In the genomic region with DNA sequence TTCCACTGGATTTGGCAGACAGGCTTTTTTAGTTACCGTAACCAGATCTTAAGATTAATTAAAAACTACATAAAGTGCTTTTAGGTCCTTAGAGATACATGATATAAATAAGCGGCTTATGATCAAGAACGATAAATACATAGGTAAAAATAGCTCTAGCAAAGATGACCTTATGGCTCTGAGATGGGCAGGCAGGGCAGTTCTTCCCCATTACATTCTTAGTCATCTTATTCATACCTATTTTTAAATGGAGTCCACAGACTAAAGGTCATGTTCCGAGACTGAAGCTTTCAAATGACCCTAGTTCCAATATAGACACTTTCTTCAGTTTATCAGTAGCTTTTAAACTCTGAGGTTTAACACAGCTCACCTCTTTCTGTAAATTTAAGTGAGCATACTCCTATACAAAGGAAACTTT, we compare ENCODE assay signal across 8 cellular contexts. TPM values are rescaled to one million over a fixed set of nuclear protein-coding genes. Genes with fewer than 3 reads are reported as not detected.
DNase-seq lines count a peak whose midpoint lies in the region; ATAC-seq and TF ChIP-seq lines count a peak whose summit lies in the region.

No MANE protein-coding gene starts in this region.

- peak overlapping the region; percentile 97 for H3K27ac ChIP-seq in VCaP
- peak overlapping the region; percentile 100 for H3K27ac ChIP-seq in gastrocnemius medialis

- intact Hi-C loops in gastrocnemius medialis (cut with DNase I; ENCODE audit: low total_unique reads) = no loop called here

- TF ChIP-seq POLR2A in gastrocnemius medialis (IDR thresholded peaks at IDR 0.05) = peak in 1 of 2 donors; percentile 48

- ATAC-seq in gastrocnemius medialis = peak; percentile 60 to 65
- ATAC-seq in GM18868 (IDR thresholded peaks at IDR 0.05; ENCODE audit: unreplicated experiment) = no peak
- ATAC-seq in HG03045 (IDR thresholded peaks at IDR 0.05; ENCODE audit: unreplicated experiment) = no peak
- no peak for ATAC-seq in HG02763 (IDR thresholded peaks at IDR 0.05; ENCODE audit: unreplicated experiment)

- no peak for TF ChIP-seq CTCF in GM10248 (IDR thresholded peaks at IDR 0.05; ENCODE audit: control extremely low read depth, extremely low read depth, low read depth, missing control alignments)
- TF ChIP-seq CTCF in VCaP (conservative IDR thresholded peaks at IDR 0.05) = no peak
- TF ChIP-seq CTCF in fibroblast of villous mesenchyme (IDR thresholded peaks at IDR 0.05; ENCODE audit: insufficient read depth, low read depth, low read length) = no peak
- TF ChIP-seq CTCF in gastrocnemius medialis (IDR thresholded peaks at IDR 0.05 in 4 of 5, conservative IDR thresholded peaks at IDR 0.05 in 1 of 5) = no peak

- in situ Hi-C loops in gastrocnemius medialis (cut with MboI; ENCODE audit: low sequenced_read_pairs in 4 of 4) = no loop called here

- peak overlapping the region; percentile 95 for H3K4me3 ChIP-seq in fibroblast of villous mesenchyme (ENCODE audit: low read depth, low read length)
- peak overlapping the region; percentile 67 to 98 (median 84) for H3K4me3 ChIP-seq in gastrocnemius medialis

- H3K9me3 ChIP-seq in gastrocnemius medialis = no peaks in the 10 kb centered on the region

- CTCF ChIA-PET in GM10248 (lab: Yijun Ruan, JAX) = interaction anchor here (1.5 to 10.8 kb wide), 2 partner anchors 15 to 44 kb away, joined by 4 to 149 read pairs; no protein-coding TSS in a partner anchor

- H3K36me3 ChIP-seq in gastrocnemius medialis = peaks cover 0 to 66% of the 10 kb centered on the region in 2 donors

- peaks cover 55 to 56% of the 10 kb centered on the region in 2 donors for H3K4me1 ChIP-seq in gastrocnemius medialis

- DNase-seq in GM10248 (ENCODE audit: extremely low spot score) (peak; percentile 11), fibroblast of villous mesenchyme (ENCODE audit: low read depth) (no peak), gastrocnemius medialis (peak in 1 of 2 donors; percentile 63)
- no peak for DNase-seq in stimulated activated CD4-positive, alpha-beta T cell treated with anti-CD3 and anti-CD28 coated beads, Interleukin-2, amount 100 ng/mL, for 48 hours

- POLR2A ChIA-PET in GM10248 (lab: Yijun Ruan, JAX) = interaction anchor here (11.0 kb wide), 1 partner anchor 9 kb away, joined by 305 read pairs; no protein-coding TSS in a partner anchor

- H3K27me3 ChIP-seq in gastrocnemius medialis = no peaks in the 10 kb centered on the region

RNA-seq across cellular contexts. Expression of a gene that starts 4.3 kb away (rescaled TPM):
- total RNA-seq in fibroblast of villous mesenchyme = 218 and 272 TPM in 2 replicates
- 100 to 1,000 TPM; 136 to 199 (median 176) TPM for total RNA-seq in gastrocnemius medialis

RNA-seq across cellular contexts. Expression of a gene that starts 25.9 kb away (rescaled TPM):
- total RNA-seq in fibroblast of villous mesenchyme (2.9 and 8.6 TPM in 2 replicates), gastrocnemius medialis (10 to 100 TPM in 2 of 4 donors, 1 to 10 TPM in 2; 5.6 to 30.0 (median 10.7) TPM)

RNA-seq across cellular contexts. Expression of a gene that starts 54.3 kb away (rescaled TPM):
- total RNA-seq in fibroblast of villous mesenchyme = 76.3 and 78.6 TPM in 2 replicates
- 100 to 1,000 TPM; 164 to 302 (median 219) TPM for total RNA-seq in gastrocnemius medialis

RNA-seq across cellular contexts. Expression of a gene that starts 59.5 kb away (rescaled TPM):
- total RNA-seq in fibroblast of villous mesenchyme (0.64 and 1.3 TPM in 2 replicates), gastrocnemius medialis (not detected)

Comparison
In these comparisons a context has a peak if more than half of its experiments do, and no peak if none do; other contexts are left out.
1. ATAC-seq: peak in gastrocnemius medialis (2 of 2); none in GM18868 (single experiment), HG03045 (single experiment) and HG02763 (single experiment).